ENCODE assay signal across 8 cellular contexts in the genomic region with DNA sequence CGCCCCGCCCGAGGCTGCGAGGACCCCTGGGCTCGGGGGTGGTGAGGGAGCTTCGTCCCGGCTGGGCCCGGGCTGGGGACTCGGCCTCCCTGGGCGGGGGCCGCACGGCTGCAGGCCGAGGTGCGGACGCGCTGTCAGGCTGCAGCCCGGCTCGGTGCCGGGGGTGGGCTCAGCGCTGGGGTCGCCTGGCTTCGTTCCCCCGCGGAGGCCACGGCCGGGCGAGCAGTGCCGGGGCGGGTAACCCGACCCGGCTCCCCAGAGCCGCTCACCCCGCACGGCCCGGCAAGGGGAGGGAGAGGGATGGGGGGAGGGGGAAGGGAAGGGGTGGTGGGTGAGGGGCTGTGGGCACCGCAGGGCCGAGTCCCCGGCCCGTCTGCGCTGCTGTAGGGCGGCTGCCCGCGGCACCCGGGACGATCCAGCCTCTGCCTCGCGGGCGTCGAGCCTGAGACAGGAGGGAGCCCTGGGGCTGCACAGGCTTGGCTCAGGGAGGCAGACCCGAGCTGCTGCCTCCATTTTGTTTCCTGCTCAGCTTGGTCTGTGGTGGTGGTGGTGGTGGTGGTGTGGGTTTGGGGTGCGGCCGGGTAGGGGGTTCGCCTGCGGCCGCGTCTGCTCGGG. TPM values are rescaled to one million over a fixed set of nuclear protein-coding genes. Genes with fewer than 3 reads are reported as not detected.
DNase-seq lines count a peak whose midpoint lies in the region; ATAC-seq and TF ChIP-seq lines count a peak whose summit lies in the region.

No MANE protein-coding gene starts in this region.

- intact Hi-C loops in PC-3 (cut with micrococcal nuclease): loop anchor here (5.0 kb wide), 1 partner anchor 170 kb away; the partner anchor contains the start of genes PRELID1 and RAB24
- intact Hi-C loops in posterior vena cava (cut with DNase I): no loop called here

- H3K27me3 ChIP-seq in PC-3 (ENCODE audit: low read length) (no peaks in the 10 kb centered on the region), mesenchymal stem cell (ENCODE audit: control insufficient read depth in 1 of 2, insufficient read depth in 1 of 2, low read length in 2 of 2) (no peaks in the 10 kb centered on the region)

- H3K4me3 ChIP-seq in PC-3 (ENCODE audit: low read length): no peak overlapping the region
- peak overlapping the region; percentile 37 to 57 for H3K4me3 ChIP-seq in mesenchymal stem cell (ENCODE audit: insufficient read depth in 1 of 2, low read depth in 1 of 2, low read length in 2 of 2)

- peak overlapping the region; percentile 21 to 97 for H2BK12ac ChIP-seq in mesenchymal stem cell (ENCODE audit: low read length in 2 of 2)

- TF ChIP-seq CTCF in PC-3 (conservative IDR thresholded peaks at IDR 0.05; ENCODE audit: low read depth, low read length): no peak

- H3K9me3 ChIP-seq in PC-3 (ENCODE audit: low read length) (no peaks in the 10 kb centered on the region), mesenchymal stem cell (ENCODE audit: control insufficient read depth, low read length) (no peaks in the 10 kb centered on the region)

- no peak overlapping the region for H3K27ac ChIP-seq in PC-3 (ENCODE audit: low read length)
- H3K27ac ChIP-seq in mesenchymal stem cell (ENCODE audit: low read length, poor library complexity, severe bottlenecking): no peak overlapping the region

- H4K20me1 ChIP-seq in PC-3 (ENCODE audit: low read length): no peaks in the 10 kb centered on the region; the same call in 1 of the 2 replicates

- peaks cover 17% of the 10 kb centered on the region for H3K36me3 ChIP-seq in PC-3 (ENCODE audit: low read depth, low read length)
- H3K36me3 ChIP-seq in mesenchymal stem cell (ENCODE audit: control insufficient read depth in 1 of 2, insufficient read depth in 2 of 2, low read depth in 1 of 2, low read length in 2 of 2): peaks cover under 1 to 26% of the 10 kb centered on the region in 2 experiments

- H3K79me2 ChIP-seq in PC-3 (ENCODE audit: low read length): peaks cover 34% of the 10 kb centered on the region

- H4K91ac ChIP-seq in mesenchymal stem cell (ENCODE audit: low read length): peak overlapping the region; percentile 97

- peak overlapping the region; percentile 99 to 100 for H3K18ac ChIP-seq in mesenchymal stem cell (ENCODE audit: low read depth in 1 of 2, low read length in 2 of 2)

- H3K9ac ChIP-seq in PC-3 (ENCODE audit: low read length) (no peak overlapping the region), mesenchymal stem cell (ENCODE audit: low read length) (peak overlapping the region; percentile 92)

- H3F3A ChIP-seq in PC-3 (ENCODE audit: low read length, unreplicated experiment): no peaks in the 10 kb centered on the region

- H2BK15ac ChIP-seq in mesenchymal stem cell (ENCODE audit: low read depth, poor library complexity, severe bottlenecking): peak overlapping the region; percentile 98

- DNase-seq in stimulated activated CD4-positive, alpha-beta T cell treated with anti-CD3 and anti-CD28 coated beads, Interleukin-15, amount 100 ng/mL, for 24 hours: peak; percentile 53
- DNase-seq in stimulated activated CD4-positive, alpha-beta T cell treated with anti-CD3 and anti-CD28 coated beads, Interleukin-2, amount 100 ng/mL, for 48 hours: no peak
- no peak for DNase-seq in PC-3
- peak; percentile 34 for DNase-seq in dermis blood vessel endothelial cell
- DNase-seq in mesenchymal stem cell: peak; percentile 48
- peak; percentile 40 for DNase-seq in superior temporal gyrus (ENCODE audit: extremely low spot score)
- no peak for DNase-seq in posterior vena cava (ENCODE audit: low spot score)
- no peak for DNase-seq in MV-4-11 (lab: John Stamatoyannopoulos, UW)

- peak overlapping the region; percentile 74 for H2AFZ ChIP-seq in PC-3 (ENCODE audit: low read length)
- H2AFZ ChIP-seq in mesenchymal stem cell (ENCODE audit: low read depth, low read length): peak overlapping the region; percentile 88

- POLR2A ChIA-PET in PC-3 (lab: Charles Lee; ENCODE audit: unreplicated experiment): no interaction called here

- BruUV-seq in PC-3 (replicated peaks; lab: Mats Ljungman, UMichigan): no TSS peak

- peaks cover 31% of the 10 kb centered on the region for H3K4me1 ChIP-seq in PC-3 (ENCODE audit: insufficient read depth, low read length)
- H3K4me1 ChIP-seq in mesenchymal stem cell (ENCODE audit: control insufficient read depth, insufficient read depth, low read depth, low read length): peaks cover 28% of the 10 kb centered on the region

- peak overlapping the region in 1 of 2 experiments; percentile 23 for H3K23ac ChIP-seq in mesenchymal stem cell (ENCODE audit: low read length in 2 of 2)

- peaks cover 6% of the 10 kb centered on the region for H3K79me1 ChIP-seq in mesenchymal stem cell (replicated peaks; ENCODE audit: low read length, poor library complexity, severe bottlenecking)

- CTCF ChIA-PET in PC-3 (lab: Charles Lee): no interaction called here

- peak overlapping the region; percentile 35 for H2BK5ac ChIP-seq in mesenchymal stem cell (ENCODE audit: low read depth, low read length, poor library complexity, severe bottlenecking)

- peak overlapping the region in 1 of 2 experiments; percentile 96 for H3K14ac ChIP-seq in mesenchymal stem cell (ENCODE audit: low read length in 2 of 2)

- ATAC-seq in PC-3: no peak

- H2BK120ac ChIP-seq in mesenchymal stem cell (ENCODE audit: low read depth, low read length): peak overlapping the region; percentile 77

- no peak overlapping the region for H3K4me2 ChIP-seq in PC-3 (ENCODE audit: low read length)
- peak overlapping the region; percentile 63 for H3K4me2 ChIP-seq in mesenchymal stem cell (ENCODE audit: low read length, poor library complexity, severe bottlenecking)

- H2AK5ac ChIP-seq in mesenchymal stem cell (ENCODE audit: low read length, severe bottlenecking): peak overlapping the region; percentile 72

- no peaks in the 10 kb centered on the region for H3K9me2 ChIP-seq in PC-3 (replicated peaks; ENCODE audit: low read length)

- WGBS in mesenchymal stem cell: 2% methylated on average over 37 of the region's 57 CpGs

- H4K8ac ChIP-seq in mesenchymal stem cell (ENCODE audit: low read length): peak overlapping the region; percentile 99

- peak overlapping the region; percentile 99 for H3K4ac ChIP-seq in mesenchymal stem cell (ENCODE audit: low read depth in 1 of 2, low read length in 2 of 2)

RNA-seq across cellular contexts. Expression of gene NSD1, which starts 1.0 kb away (rescaled TPM):
- 48.9 and 70.5 TPM in 2 replicates for total RNA-seq in PC-3 (2014; rRNA removed)
- total RNA-seq in dermis blood vessel endothelial cell: 48.7 and 64.7 TPM in 2 replicates
- 15.1 TPM for polyA plus RNA-seq in mesenchymal stem cell (2013, experiment 1 of 2)
- 14.0 TPM for polyA plus RNA-seq in mesenchymal stem cell (2013, experiment 2 of 2)
- 10 to 100 TPM; 60.5 to 67.6 TPM for total RNA-seq in posterior vena cava

RNA-seq across cellular contexts. Expression of gene FGFR4, which starts 45.9 kb away (rescaled TPM):
- total RNA-seq in PC-3 (2014; rRNA removed): 24.6 and 34.9 TPM in 2 replicates
- total RNA-seq in dermis blood vessel endothelial cell: 2.6 and 8.1 TPM in 2 replicates
- 16.1 TPM for polyA plus RNA-seq in mesenchymal stem cell (2013, experiment 1 of 2)
- 16.0 TPM for polyA plus RNA-seq in mesenchymal stem cell (2013, experiment 2 of 2)
- total RNA-seq in posterior vena cava: 1 to 10 TPM; 1.0 to 1.5 TPM

Comparison
In these comparisons a context has a peak if more than half of its experiments do, and no peak if none do; other contexts are left out.
1. DNase-seq: peak in stimulated activated CD4-positive, alpha-beta T cell treated with anti-CD3 and anti-CD28 coated beads, Interleukin-15, amount 100 ng/mL, for 24 hours (single experiment), dermis blood vessel endothelial cell (single experiment), mesenchymal stem cell (single experiment) and superior temporal gyrus (single experiment); none in stimulated activated CD4-positive, alpha-beta T cell treated with anti-CD3 and anti-CD28 coated beads, Interleukin-2, amount 100 ng/mL, for 48 hours (0 of 2), PC-3 (single experiment), posterior vena cava (single experiment) and MV-4-11 (single experiment).